Comparison of ENCODE assay signal across 19 cellular contexts in the genomic region with DNA sequence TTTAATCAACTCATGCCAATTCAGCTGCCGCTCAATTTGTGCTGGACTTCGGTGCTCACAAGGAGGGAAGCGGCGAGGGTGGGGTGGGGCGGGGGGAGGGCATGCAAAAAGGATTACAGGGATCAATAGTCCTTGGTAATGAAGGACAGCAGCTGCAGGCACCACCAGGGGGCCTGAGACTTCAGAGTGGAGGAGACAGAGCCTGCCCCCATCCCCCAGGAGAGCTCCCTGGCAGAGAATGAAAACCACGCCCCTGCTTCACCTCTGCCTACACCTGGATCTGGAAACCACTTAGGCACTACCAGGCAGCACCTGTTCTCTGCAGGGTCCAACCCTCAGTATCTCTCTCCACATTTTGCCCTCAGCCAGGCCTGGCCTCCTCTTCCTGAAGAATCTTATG.
DNase-seq lines count a peak whose midpoint lies in the region; ATAC-seq, FAIRE-seq and TF ChIP-seq lines count a peak whose summit lies in the region.
"Had no signal": no experiment of that assay in that cellular context is flagged by ENCODE, and none has a peak within 500 bp of the region (broad histone marks: within the 10 kb centered on the region; RNA-seq: fewer than 3 reads in every experiment).

No MANE protein-coding gene starts in this region.

- H3K27me3 ChIP-seq in HCT116 (ENCODE audit: insufficient read depth, low read length) (no peaks in the 10 kb centered on the region), esophagus (ENCODE audit: control insufficient read depth in 1 of 2, insufficient read depth in 2 of 2, low read length in 2 of 2) (no peaks in the 10 kb centered on the region)
- H3K27me3 ChIP-seq: SJSA1, tibial nerve had no signal

- H3K4me3 ChIP-seq in A549 (no peak overlapping the region), HCT116 (replicated peaks in 1 of 2; ENCODE audit: low read depth in 1 of 2, low read length in 2 of 2) (no peak overlapping the region), esophagus (ENCODE audit: low read depth in 1 of 2, low read length in 2 of 2) (no peak overlapping the region)
- H3K4me3 ChIP-seq: prostate gland, SJSA1, tibial nerve had no signal

- H3K4me1 ChIP-seq in A549 (0 out of 3 replicates have a peak, but pooled peaks cover 2% of the 10 kb centered on the region), HCT116 (ENCODE audit: control insufficient read depth in 1 of 2, insufficient read depth in 2 of 2, low read length in 2 of 2) (no peaks in the 10 kb centered on the region), esophagus (ENCODE audit: control insufficient read depth in 2 of 2, insufficient read depth in 2 of 2, low read length in 1 of 2) (peaks cover 0 to 5% of the 10 kb centered on the region in 2 donors)
- H3K4me1 ChIP-seq: SJSA1, tibial nerve had no signal

- H3K9me2 ChIP-seq in HCT116 (ENCODE audit: insufficient read depth), result no peaks in the 10 kb centered on the region

- POLR2A ChIA-PET in A549 (lab: Yijun Ruan, JAX) (no interaction called here), HCT116 (lab: Charles Lee) (no interaction called here)

- 28% methylated on average over 1 of the region's 6 CpGs for WGBS in A549 (ENCODE audit: missing lambda C conversion rate)
- WGBS in esophagus, 2 donors, result 74 to 77% methylated on average over 6 of the region's 6 CpGs

- H3K79me2 ChIP-seq in HCT116 (ENCODE audit: insufficient read depth, low read length), result no peaks in the 10 kb centered on the region

- no peak for TF ChIP-seq CTCF in A549 (IDR thresholded peaks at IDR 0.05)
- TF ChIP-seq CTCF in HCT116 (IDR thresholded peaks at IDR 0.05 in 2 of 3, conservative IDR thresholded peaks at IDR 0.05 in 1 of 3; ENCODE audit: borderline replicate concordance in 1 of 3, insufficient read depth in 1 of 3, low read depth in 2 of 3, low read length in 2 of 3), result peak in 2 of 3 experiments; percentile 28 to 30; a peak in 3 of 6 replicates
- TF ChIP-seq CTCF in GM13977 (IDR thresholded peaks at IDR 0.05; ENCODE audit: extremely low read depth, insufficient read depth, missing control alignments), result no peak

- no peak for FAIRE-seq in A549 (lab: Jason Lieb, UNC)
- FAIRE-seq: frontal cortex, kidney had no signal

- ATAC-seq in A549, result peak; percentile 50 to 64; a peak in 4 of 6 replicates
- peak; percentile 95 for ATAC-seq in HCT116
- ATAC-seq in GM18867 (IDR thresholded peaks at IDR 0.05; ENCODE audit: unreplicated experiment), result no peak
- ATAC-seq: activated CD8-positive, alpha-beta T cell treated with anti-CD3 and anti-CD28 coated beads, Interleukin-2, amount 10 ng/mL, durations not matched to agents 7 days and 5 days had no signal

- TF ChIP-seq RAD21 in A549 (conservative IDR thresholded peaks at IDR 0.05 in 1 of 2, IDR thresholded peaks at IDR 0.05 in 1 of 2), result no peak
- 0 out of 2 replicates have a peak, but pooled peaks have one; percentile 5 for TF ChIP-seq RAD21 in HCT116 (IDR thresholded peaks at IDR 0.05; ENCODE audit: low read depth)

- DNase-seq in A549 (ENCODE audit: low read depth in 1 of 2, low spot score in 1 of 2) (no peak), HCT116 (ENCODE audit: low read depth, low spot score) (no peak), NCI-H510A treated with DMSO at 0.1 percent for 48 hours (lab: John Stamatoyannopoulos, UW) (peak; percentile 71), AML-193 (lab: John Stamatoyannopoulos, UW) (no peak), midbrain (lab: John Stamatoyannopoulos, UW) (no peak), GM13977 (ENCODE audit: low spot score) (no peak)
- DNase-seq: activated CD8-positive, alpha-beta T cell treated with anti-CD3 and anti-CD28 coated beads, Interleukin-2, amount 10 ng/mL, durations not matched to agents 7 days and 5 days; activated naive CD4-positive, alpha-beta T cell; GOT3; Kasumi-1; kidney; NCI-H526; stimulated activated CD8-positive, alpha-beta memory T cell treated with anti-CD3 and anti-CD28 coated beads, Interleukin-4, amount 100 ng/mL, for 48 hours had no signal

- no peak overlapping the region for H3K9ac ChIP-seq in HCT116 (ENCODE audit: low read length)

- BruUV-seq in HCT116 (replicated peaks; lab: Mats Ljungman, UMichigan), result no TSS peak

- intact Hi-C loops in HCT116 (cut with micrococcal nuclease), result no loop called here

- H3K9me3 ChIP-seq in A549 (no peaks in the 10 kb centered on the region), HCT116 (ENCODE audit: control insufficient read depth in 1 of 2, insufficient read depth in 1 of 2, low read depth in 1 of 2, low read length in 2 of 2) (no peaks in the 10 kb centered on the region), esophagus (ENCODE audit: control insufficient read depth in 2 of 2, insufficient read depth in 1 of 2, low read depth in 1 of 2, low read length in 1 of 2) (no peaks in the 10 kb centered on the region)
- H3K9me3 ChIP-seq: prostate gland, SJSA1, tibial nerve had no signal

- no peak overlapping the region for H2AFZ ChIP-seq in HCT116 (ENCODE audit: low read depth, low read length, poor library complexity, severe bottlenecking)

- H3K4me2 ChIP-seq in A549 (no peak overlapping the region), HCT116 (ENCODE audit: low read length) (no peak overlapping the region)

- in situ Hi-C loops in GM13977 (cut with MboI; ENCODE audit: low pct_unique_long_range_greater_than_20kb, low sequenced_read_pairs, unreplicated experiment), result no loop called here

- RAD21 ChIA-PET in HCT116 (lab: Charles Lee; ENCODE audit: low non-redundant PET in 1 of 2, low total read pairs in 2 of 2, uncharacterized antibody in 2 of 2, unreplicated experiment in 2 of 2), result no interaction called here

- no peaks in the 10 kb centered on the region for H3K36me3 ChIP-seq in HCT116 (ENCODE audit: control insufficient read depth in 1 of 2, insufficient read depth in 2 of 2, low read length in 2 of 2)
- H3K36me3 ChIP-seq in esophagus (ENCODE audit: control insufficient read depth in 2 of 2, insufficient read depth in 2 of 2, low read length in 1 of 2), result no peaks in the 10 kb centered on the region
- H3K36me3 ChIP-seq: prostate gland, SJSA1, tibial nerve had no signal

- no peaks in the 10 kb centered on the region for H4K20me1 ChIP-seq in HCT116 (ENCODE audit: insufficient read depth)

- TF ChIP-seq EP300 in A549 (IDR thresholded peaks at IDR 0.05), result no peak

- no peak overlapping the region for H3K27ac ChIP-seq in A549
- no peak overlapping the region for H3K27ac ChIP-seq in HCT116 (ENCODE audit: low read depth, low read length)
- H3K27ac ChIP-seq in esophagus (ENCODE audit: low read depth in 2 of 2, low read length in 1 of 2), result peak overlapping the region; percentile 47 to 75
- H3K27ac ChIP-seq: prostate gland, SJSA1, tibial nerve had no signal

- CTCF ChIA-PET in A549 (lab: Yijun Ruan, JAX) (interaction anchor here (0.6 to 1.5 kb wide), 5 partner anchors 9 to 105 kb away, joined by 3 to 5 read pairs (median 3); no protein-coding TSS in a partner anchor), HCT116 (lab: Charles Lee) (interaction anchor here (1.3 to 2.2 kb wide), 2 partner anchors 18 to 105 kb away, joined by 3 to 12 read pairs; no protein-coding TSS in a partner anchor)

- no peak for TF ChIP-seq POLR2A in A549 (IDR thresholded peaks at IDR 0.05; ENCODE audit: low read length)
- TF ChIP-seq POLR2A in HCT116 (IDR thresholded peaks at IDR 0.05; ENCODE audit: borderline replicate concordance, extremely low read depth, insufficient read depth, insufficient read length), result no peak

TF ChIP-seq in A549, 52 proteins besides CTCF, POLR2A, EP300 and RAD21:
- TF ChIP-seq CEBPB (IDR thresholded peaks at IDR 0.05) (no peak), POLR2AphosphoS2 (conservative IDR thresholded peaks at IDR 0.05; ENCODE audit: low read length) (no peak), CHD2 (IDR thresholded peaks at IDR 0.05; ENCODE audit: low read length, partially characterized antibody) (no peak)

TF ChIP-seq in HCT116, 20 proteins besides CTCF, POLR2A, EP300 and RAD21:
- TF ChIP-seq YY1 (IDR thresholded peaks at IDR 0.05; ENCODE audit: extremely low read depth, insufficient replicate concordance, low read depth, low read length), result no peak
- no peak for TF ChIP-seq CBX3 (IDR thresholded peaks at IDR 0.05; ENCODE audit: low read depth)
- no peak for TF ChIP-seq ELF1 (IDR thresholded peaks at IDR 0.05; ENCODE audit: borderline replicate concordance, low read depth)
- TF ChIP-seq FOSL1 (IDR thresholded peaks at IDR 0.05; ENCODE audit: low read depth), result no peak
- TF ChIP-seq EZH2phosphoT487 (IDR thresholded peaks at IDR 0.05; ENCODE audit: borderline replicate concordance), result no peak
- TF ChIP-seq, protein P1, sequence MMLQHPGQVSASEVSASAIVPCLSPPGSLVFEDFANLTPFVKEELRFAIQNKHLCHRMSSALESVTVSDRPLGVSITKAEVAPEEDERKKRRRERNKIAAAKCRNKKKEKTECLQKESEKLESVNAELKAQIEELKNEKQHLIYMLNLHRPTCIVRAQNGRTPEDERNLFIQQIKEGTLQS (IDR thresholded peaks at IDR 0.05), result no peak
- TF ChIP-seq, protein P2, sequence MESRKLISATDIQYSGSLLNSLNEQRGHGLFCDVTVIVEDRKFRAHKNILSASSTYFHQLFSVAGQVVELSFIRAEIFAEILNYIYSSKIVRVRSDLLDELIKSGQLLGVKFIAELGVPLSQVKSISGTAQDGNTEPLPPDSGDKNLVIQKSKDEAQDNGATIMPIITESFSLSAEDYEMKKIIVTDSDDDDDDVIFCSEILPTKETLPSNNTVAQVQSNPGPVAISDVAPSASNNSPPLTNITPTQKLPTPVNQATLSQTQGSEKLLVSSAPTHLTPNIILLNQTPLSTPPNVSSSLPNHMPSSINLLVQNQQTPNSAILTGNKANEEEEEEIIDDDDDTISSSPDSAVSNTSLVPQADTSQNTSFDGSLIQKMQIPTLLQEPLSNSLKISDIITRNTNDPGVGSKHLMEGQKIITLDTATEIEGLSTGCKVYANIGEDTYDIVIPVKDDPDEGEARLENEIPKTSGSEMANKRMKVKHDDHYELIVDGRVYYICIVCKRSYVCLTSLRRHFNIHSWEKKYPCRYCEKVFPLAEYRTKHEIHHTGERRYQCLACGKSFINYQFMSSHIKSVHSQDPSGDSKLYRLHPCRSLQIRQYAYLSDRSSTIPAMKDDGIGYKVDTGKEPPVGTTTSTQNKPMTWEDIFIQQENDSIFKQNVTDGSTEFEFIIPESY (IDR thresholded peaks at IDR 0.05; ENCODE audit: extremely low read depth, insufficient replicate concordance, low read length), result no peak
- no peak for TF ChIP-seq EZH2 (IDR thresholded peaks at IDR 0.05)

Comparison
In these comparisons a context has a peak if more than half of its experiments do, and no peak if none do; other contexts are left out.
1. H3K27ac ChIP-seq: peak in esophagus (2 of 2); none in A549 (0 of 2) and HCT116 (single experiment).
2. CTCF ChIP-seq: peak in HCT116 (2 of 3); none in A549 (single experiment) and GM13977 (single experiment).